Comparison of ENCODE assay signal across 1 cellular context in the genomic region with DNA sequence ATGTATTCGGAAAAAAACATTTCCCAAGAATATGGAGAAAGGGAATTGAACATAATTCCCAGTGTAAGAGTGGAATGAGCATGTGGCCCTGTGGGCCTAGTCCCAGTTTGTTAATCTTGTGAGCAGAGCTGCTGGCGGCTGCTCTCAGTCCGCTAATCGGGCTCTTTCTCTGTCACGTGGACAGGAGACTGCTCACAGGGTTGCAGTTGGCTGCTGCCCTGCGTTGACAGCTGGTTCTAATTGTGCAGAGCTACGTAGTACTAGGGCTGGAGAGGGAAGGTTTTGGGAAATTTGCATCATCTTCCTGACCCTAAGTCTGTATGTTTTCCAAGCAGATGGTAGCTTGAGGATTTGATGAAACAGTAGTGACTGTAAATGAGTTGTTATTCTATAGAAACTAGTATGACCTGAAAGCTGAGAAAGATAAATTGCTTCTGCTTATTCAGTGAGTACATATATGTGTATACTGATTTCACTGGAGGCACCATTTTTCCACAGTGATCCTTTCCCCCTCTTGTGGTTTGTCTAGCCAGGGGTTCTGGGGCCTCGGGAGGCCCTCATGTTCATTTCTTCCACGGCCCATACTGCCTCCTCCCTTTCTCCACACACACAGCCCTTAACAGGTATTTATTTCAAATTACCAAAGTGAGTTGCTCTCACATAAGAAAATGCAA.
TF ChIP-seq lines count a peak whose summit lies in the region.

No MANE protein-coding gene starts in this region.

TF ChIP-seq in K562, 482 proteins besides CTCF, POLR2A, EP300 and RAD21 (continued from another document and continues in another):
- TF ChIP-seq, protein P1, sequence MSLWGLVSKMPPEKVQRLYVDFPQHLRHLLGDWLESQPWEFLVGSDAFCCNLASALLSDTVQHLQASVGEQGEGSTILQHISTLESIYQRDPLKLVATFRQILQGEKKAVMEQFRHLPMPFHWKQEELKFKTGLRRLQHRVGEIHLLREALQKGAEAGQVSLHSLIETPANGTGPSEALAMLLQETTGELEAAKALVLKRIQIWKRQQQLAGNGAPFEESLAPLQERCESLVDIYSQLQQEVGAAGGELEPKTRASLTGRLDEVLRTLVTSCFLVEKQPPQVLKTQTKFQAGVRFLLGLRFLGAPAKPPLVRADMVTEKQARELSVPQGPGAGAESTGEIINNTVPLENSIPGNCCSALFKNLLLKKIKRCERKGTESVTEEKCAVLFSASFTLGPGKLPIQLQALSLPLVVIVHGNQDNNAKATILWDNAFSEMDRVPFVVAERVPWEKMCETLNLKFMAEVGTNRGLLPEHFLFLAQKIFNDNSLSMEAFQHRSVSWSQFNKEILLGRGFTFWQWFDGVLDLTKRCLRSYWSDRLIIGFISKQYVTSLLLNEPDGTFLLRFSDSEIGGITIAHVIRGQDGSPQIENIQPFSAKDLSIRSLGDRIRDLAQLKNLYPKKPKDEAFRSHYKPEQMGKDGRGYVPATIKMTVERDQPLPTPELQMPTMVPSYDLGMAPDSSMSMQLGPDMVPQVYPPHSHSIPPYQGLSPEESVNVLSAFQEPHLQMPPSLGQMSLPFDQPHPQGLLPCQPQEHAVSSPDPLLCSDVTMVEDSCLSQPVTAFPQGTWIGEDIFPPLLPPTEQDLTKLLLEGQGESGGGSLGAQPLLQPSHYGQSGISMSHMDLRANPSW (CRISPR knock-in tag; IDR thresholded peaks at IDR 0.05) = no peak
- TF ChIP-seq ZNF274 (IDR thresholded peaks at IDR 0.05; ENCODE audit: borderline replicate concordance, low read depth, low read length) (no peak), ZFP30 (CRISPR knock-in tag; IDR thresholded peaks at IDR 0.05; ENCODE audit: borderline replicate concordance) (no peak), BHLHE40 (IDR thresholded peaks at IDR 0.05; ENCODE audit: low read length) (peak; percentile 81), NFXL1 (CRISPR knock-in tag; IDR thresholded peaks at IDR 0.05) (no peak), NFIX (CRISPR knock-in tag; IDR thresholded peaks at IDR 0.05; ENCODE audit: low read depth) (no peak), MGA (IDR thresholded peaks at IDR 0.05) (peak; percentile 37; the same call in 1 of the 2 replicates), CBX1 (IDR thresholded peaks at IDR 0.05; ENCODE audit: low read depth) (no peak), PPARD (CRISPR knock-in tag; IDR thresholded peaks at IDR 0.05) (no peak), TCF7L2 (IDR thresholded peaks at IDR 0.05; ENCODE audit: low read depth, low read length) (no peak), CBFA2T2 (conservative IDR thresholded peaks at IDR 0.05) (0 out of 2 replicates have a peak, but pooled peaks have one; percentile 12), ZNF175 (CRISPR knock-in tag; IDR thresholded peaks at IDR 0.05; ENCODE audit: low read depth) (peak; percentile 70), XRCC5 (IDR thresholded peaks at IDR 0.05; ENCODE audit: low read depth, low read length) (no peak), HMG20B (CRISPR knock-in tag; IDR thresholded peaks at IDR 0.05) (no peak)
- TF ChIP-seq, protein P2, sequence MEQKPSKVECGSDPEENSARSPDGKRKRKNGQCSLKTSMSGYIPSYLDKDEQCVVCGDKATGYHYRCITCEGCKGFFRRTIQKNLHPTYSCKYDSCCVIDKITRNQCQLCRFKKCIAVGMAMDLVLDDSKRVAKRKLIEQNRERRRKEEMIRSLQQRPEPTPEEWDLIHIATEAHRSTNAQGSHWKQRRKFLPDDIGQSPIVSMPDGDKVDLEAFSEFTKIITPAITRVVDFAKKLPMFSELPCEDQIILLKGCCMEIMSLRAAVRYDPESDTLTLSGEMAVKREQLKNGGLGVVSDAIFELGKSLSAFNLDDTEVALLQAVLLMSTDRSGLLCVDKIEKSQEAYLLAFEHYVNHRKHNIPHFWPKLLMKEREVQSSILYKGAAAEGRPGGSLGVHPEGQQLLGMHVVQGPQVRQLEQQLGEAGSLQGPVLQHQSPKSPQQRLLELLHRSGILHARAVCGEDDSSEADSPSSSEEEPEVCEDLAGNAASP (IDR thresholded peaks at IDR 0.05) = no peak
- TF ChIP-seq, protein P3, sequence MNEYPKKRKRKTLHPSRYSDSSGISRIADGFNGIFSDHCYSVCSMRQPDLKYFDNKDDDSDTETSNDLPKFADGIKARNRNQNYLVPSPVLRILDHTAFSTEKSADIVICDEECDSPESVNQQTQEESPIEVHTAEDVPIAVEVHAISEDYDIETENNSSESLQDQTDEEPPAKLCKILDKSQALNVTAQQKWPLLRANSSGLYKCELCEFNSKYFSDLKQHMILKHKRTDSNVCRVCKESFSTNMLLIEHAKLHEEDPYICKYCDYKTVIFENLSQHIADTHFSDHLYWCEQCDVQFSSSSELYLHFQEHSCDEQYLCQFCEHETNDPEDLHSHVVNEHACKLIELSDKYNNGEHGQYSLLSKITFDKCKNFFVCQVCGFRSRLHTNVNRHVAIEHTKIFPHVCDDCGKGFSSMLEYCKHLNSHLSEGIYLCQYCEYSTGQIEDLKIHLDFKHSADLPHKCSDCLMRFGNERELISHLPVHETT (CRISPR knock-in tag; conservative IDR thresholded peaks at IDR 0.05 in 1 of 2, IDR thresholded peaks at IDR 0.05 in 1 of 2) = no peak
- TF ChIP-seq, protein P4, sequence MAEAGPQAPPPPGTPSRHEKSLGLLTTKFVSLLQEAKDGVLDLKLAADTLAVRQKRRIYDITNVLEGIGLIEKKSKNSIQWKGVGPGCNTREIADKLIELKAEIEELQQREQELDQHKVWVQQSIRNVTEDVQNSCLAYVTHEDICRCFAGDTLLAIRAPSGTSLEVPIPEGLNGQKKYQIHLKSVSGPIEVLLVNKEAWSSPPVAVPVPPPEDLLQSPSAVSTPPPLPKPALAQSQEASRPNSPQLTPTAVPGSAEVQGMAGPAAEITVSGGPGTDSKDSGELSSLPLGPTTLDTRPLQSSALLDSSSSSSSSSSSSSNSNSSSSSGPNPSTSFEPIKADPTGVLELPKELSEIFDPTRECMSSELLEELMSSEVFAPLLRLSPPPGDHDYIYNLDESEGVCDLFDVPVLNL (CRISPR knock-in tag; IDR thresholded peaks at IDR 0.05; ENCODE audit: low read depth) = no peak
- TF ChIP-seq, protein P5, sequence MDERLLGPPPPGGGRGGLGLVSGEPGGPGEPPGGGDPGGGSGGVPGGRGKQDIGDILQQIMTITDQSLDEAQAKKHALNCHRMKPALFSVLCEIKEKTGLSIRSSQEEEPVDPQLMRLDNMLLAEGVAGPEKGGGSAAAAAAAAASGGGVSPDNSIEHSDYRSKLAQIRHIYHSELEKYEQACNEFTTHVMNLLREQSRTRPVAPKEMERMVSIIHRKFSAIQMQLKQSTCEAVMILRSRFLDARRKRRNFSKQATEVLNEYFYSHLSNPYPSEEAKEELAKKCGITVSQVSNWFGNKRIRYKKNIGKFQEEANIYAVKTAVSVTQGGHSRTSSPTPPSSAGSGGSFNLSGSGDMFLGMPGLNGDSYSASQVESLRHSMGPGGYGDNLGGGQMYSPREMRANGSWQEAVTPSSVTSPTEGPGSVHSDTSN (CRISPR knock-in tag; IDR thresholded peaks at IDR 0.05; ENCODE audit: low read depth) = no peak
- TF ChIP-seq, protein P5 (tag; conservative IDR thresholded peaks at IDR 0.05; ENCODE audit: low read depth) = peak; percentile 56; the same call in 1 of the 2 replicates
- TF ChIP-seq, protein P6, sequence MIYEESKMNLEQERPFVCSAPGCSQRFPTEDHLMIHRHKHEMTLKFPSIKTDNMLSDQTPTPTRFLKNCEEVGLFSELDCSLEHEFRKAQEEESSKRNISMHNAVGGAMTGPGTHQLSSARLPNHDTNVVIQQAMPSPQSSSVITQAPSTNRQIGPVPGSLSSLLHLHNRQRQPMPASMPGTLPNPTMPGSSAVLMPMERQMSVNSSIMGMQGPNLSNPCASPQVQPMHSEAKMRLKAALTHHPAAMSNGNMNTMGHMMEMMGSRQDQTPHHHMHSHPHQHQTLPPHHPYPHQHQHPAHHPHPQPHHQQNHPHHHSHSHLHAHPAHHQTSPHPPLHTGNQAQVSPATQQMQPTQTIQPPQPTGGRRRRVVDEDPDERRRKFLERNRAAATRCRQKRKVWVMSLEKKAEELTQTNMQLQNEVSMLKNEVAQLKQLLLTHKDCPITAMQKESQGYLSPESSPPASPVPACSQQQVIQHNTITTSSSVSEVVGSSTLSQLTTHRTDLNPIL (CRISPR knock-in tag; IDR thresholded peaks at IDR 0.05) = no peak
- TF ChIP-seq, protein P7, sequence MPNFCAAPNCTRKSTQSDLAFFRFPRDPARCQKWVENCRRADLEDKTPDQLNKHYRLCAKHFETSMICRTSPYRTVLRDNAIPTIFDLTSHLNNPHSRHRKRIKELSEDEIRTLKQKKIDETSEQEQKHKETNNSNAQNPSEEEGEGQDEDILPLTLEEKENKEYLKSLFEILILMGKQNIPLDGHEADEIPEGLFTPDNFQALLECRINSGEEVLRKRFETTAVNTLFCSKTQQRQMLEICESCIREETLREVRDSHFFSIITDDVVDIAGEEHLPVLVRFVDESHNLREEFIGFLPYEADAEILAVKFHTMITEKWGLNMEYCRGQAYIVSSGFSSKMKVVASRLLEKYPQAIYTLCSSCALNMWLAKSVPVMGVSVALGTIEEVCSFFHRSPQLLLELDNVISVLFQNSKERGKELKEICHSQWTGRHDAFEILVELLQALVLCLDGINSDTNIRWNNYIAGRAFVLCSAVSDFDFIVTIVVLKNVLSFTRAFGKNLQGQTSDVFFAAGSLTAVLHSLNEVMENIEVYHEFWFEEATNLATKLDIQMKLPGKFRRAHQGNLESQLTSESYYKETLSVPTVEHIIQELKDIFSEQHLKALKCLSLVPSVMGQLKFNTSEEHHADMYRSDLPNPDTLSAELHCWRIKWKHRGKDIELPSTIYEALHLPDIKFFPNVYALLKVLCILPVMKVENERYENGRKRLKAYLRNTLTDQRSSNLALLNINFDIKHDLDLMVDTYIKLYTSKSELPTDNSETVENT (CRISPR knock-in tag; IDR thresholded peaks at IDR 0.05) = no peak
